6 cellular contexts compared by ENCODE assay signal in genomic region chr16:2008631-2009301, GRCh38. TPM values are rescaled to one million over a fixed set of nuclear protein-coding genes. Genes with fewer than 3 reads are reported as not detected.
DNase-seq lines count a peak whose midpoint lies in the region; ATAC-seq and TF ChIP-seq lines count a peak whose summit lies in the region.

No MANE protein-coding gene starts in this region.

- no peaks in the 10 kb centered on the region for H3K27me3 Mint-ChIP-seq in activated naive CD8-positive, alpha-beta T cell treated with anti-CD3 and anti-CD28 coated beads, Interleukin-2, amount 10 ng/mL, durations not matched to agents 7 days and 5 days

- peaks cover 0 to 14% (median 0%) of the 10 kb centered on the region in 9 donors for H3K36me3 ChIP-seq in heart right ventricle
- no peaks in the 10 kb centered on the region for H3K36me3 ChIP-seq in mucosa of rectum (ENCODE audit: control insufficient read depth in 2 of 2, insufficient read depth in 2 of 2, low read length in 2 of 2)

- H3K27me3 ChIP-seq in heart right ventricle: no peaks in the 10 kb centered on the region
- no peaks in the 10 kb centered on the region for H3K27me3 ChIP-seq in mucosa of rectum (ENCODE audit: control insufficient read depth in 2 of 2, insufficient read depth in 2 of 2, low read length in 2 of 2)

- H3K4me1 ChIP-seq in heart right ventricle (peaks cover 34 to 62% (median 51%) of the 10 kb centered on the region in 9 donors), mucosa of rectum (ENCODE audit: control insufficient read depth in 2 of 2, insufficient read depth in 2 of 2, low read length in 2 of 2) (peaks cover 37 to 40% of the 10 kb centered on the region in 2 donors)

- H3K9me3 Mint-ChIP-seq in activated naive CD8-positive, alpha-beta T cell treated with anti-CD3 and anti-CD28 coated beads, Interleukin-2, amount 10 ng/mL, durations not matched to agents 7 days and 5 days: no peaks in the 10 kb centered on the region

- no peak for TF ChIP-seq CTCF in heart right ventricle (IDR thresholded peaks at IDR 0.05)

- H3K4me3 Mint-ChIP-seq in activated naive CD8-positive, alpha-beta T cell treated with anti-CD3 and anti-CD28 coated beads, Interleukin-2, amount 10 ng/mL, durations not matched to agents 7 days and 5 days: peak overlapping the region; percentile 93

- H3K4me1 Mint-ChIP-seq in activated naive CD8-positive, alpha-beta T cell treated with anti-CD3 and anti-CD28 coated beads, Interleukin-2, amount 10 ng/mL, durations not matched to agents 7 days and 5 days: peaks cover 25% of the 10 kb centered on the region

- ATAC-seq in heart right ventricle (no peak), Right ventricle myocardium superior (ENCODE audit: poor library complexity) (no peak), GM19455 (IDR thresholded peaks at IDR 0.05; ENCODE audit: unreplicated experiment) (no peak), GM19328 (IDR thresholded peaks at IDR 0.05; ENCODE audit: unreplicated experiment) (no peak)
- ATAC-seq in activated naive CD8-positive, alpha-beta T cell treated with anti-CD3 and anti-CD28 coated beads, Interleukin-2, amount 10 ng/mL, durations not matched to agents 7 days and 5 days (ENCODE audit: low read depth): peak; percentile 12

- H3K9me3 ChIP-seq in heart right ventricle (no peaks in the 10 kb centered on the region), mucosa of rectum (ENCODE audit: control insufficient read depth in 2 of 2, low read length in 2 of 2) (no peaks in the 10 kb centered on the region)

- intact Hi-C loops in heart right ventricle (cut with DNase I): loop anchor here in 1 of 10 donors (10.0 kb wide), 1 partner anchor 136 kb away; the partner anchor contains the start of gene RAB26
- intact Hi-C loops in Right ventricle myocardium superior (cut with DNase I): no loop called here

- peak overlapping the region; percentile 93 to 95 for H3K9ac ChIP-seq in mucosa of rectum (ENCODE audit: low read depth in 1 of 2, low read length in 2 of 2)

- no peaks in the 10 kb centered on the region for H3K36me3 Mint-ChIP-seq in activated naive CD8-positive, alpha-beta T cell treated with anti-CD3 and anti-CD28 coated beads, Interleukin-2, amount 10 ng/mL, durations not matched to agents 7 days and 5 days

- 4 to 6% methylated on average over 29 of the region's 29 CpGs for WGBS in heart right ventricle, 2 donors

- H3K27ac Mint-ChIP-seq in activated naive CD8-positive, alpha-beta T cell treated with anti-CD3 and anti-CD28 coated beads, Interleukin-2, amount 10 ng/mL, durations not matched to agents 7 days and 5 days: peak overlapping the region; percentile 92

- POLR2A ChIA-PET in activated naive CD8-positive, alpha-beta T cell treated with anti-CD3 and anti-CD28 coated beads, Interleukin-2, amount 10 ng/mL, durations not matched to agents 7 days and 5 days (lab: Charles Lee): interaction anchor here (0.5 to 2.2 kb wide), 10 partner anchors 12 to 242 kb away, joined by 3 to 25 read pairs (median 6); partner anchors contain the start of genes NHERF2, NTHL1, RPS2 and TRAF7

- peak overlapping the region; percentile 69 to 99 (median 90) for H3K4me3 ChIP-seq in heart right ventricle
- H3K4me3 ChIP-seq in mucosa of rectum (ENCODE audit: low read length in 2 of 2): peak overlapping the region; percentile 81 to 84

- DNase-seq in heart right ventricle: no peak
- no peak for DNase-seq in Right ventricle myocardium superior
- peak; percentile 58 for DNase-seq in activated naive CD8-positive, alpha-beta T cell treated with anti-CD3 and anti-CD28 coated beads, Interleukin-2, amount 10 ng/mL, durations not matched to agents 7 days and 5 days

- H3K27ac ChIP-seq in heart right ventricle: peak overlapping the region; percentile 32 to 96 (median 92)
- peak overlapping the region; percentile 84 to 85 for H3K27ac ChIP-seq in mucosa of rectum (ENCODE audit: low read depth in 2 of 2, low read length in 2 of 2)

RNA-seq across cellular contexts. Expression of gene ZNF598, which starts 0.9 kb away (rescaled TPM):
- total RNA-seq in heart right ventricle (10 to 100 TPM in 9 of 10 donors, 1 to 10 TPM in 1; 9.5 to 24.7 (median 14.2) TPM), Right ventricle myocardium superior (17.2 TPM)
- 10 to 100 TPM; 12.6 to 25.3 TPM for polyA plus RNA-seq in heart right ventricle
- 10 to 100 TPM; 67.8 to 77.1 TPM for total RNA-seq in activated naive CD8-positive, alpha-beta T cell treated with anti-CD3 and anti-CD28 coated beads, Interleukin-2, amount 10 ng/mL, durations not matched to agents 7 days and 5 days

RNA-seq across cellular contexts. Expression of gene NPW, which starts 10.8 kb away (rescaled TPM):
- under 1 TPM in 1 of 10 donors, not detected in 9; 0.39 TPM for total RNA-seq in heart right ventricle
- under 1 TPM in 1 of 2 donors, not detected in 1; 0.54 TPM for polyA plus RNA-seq in heart right ventricle
- total RNA-seq in Right ventricle myocardium superior: not detected
- under 1 TPM in 1 of 2 experiments, not detected in 1; 0.42 TPM for total RNA-seq in activated naive CD8-positive, alpha-beta T cell treated with anti-CD3 and anti-CD28 coated beads, Interleukin-2, amount 10 ng/mL, durations not matched to agents 7 days and 5 days

RNA-seq across cellular contexts. Expression of gene NHERF2, which starts 17.9 kb away (rescaled TPM):
- total RNA-seq in heart right ventricle (100 to 1,000 TPM in 9 of 10 donors, 10 to 100 TPM in 1; 94.3 to 429 (median 146) TPM), Right ventricle myocardium superior (258 TPM)
- 100 to 1,000 TPM; 314 to 640 TPM for polyA plus RNA-seq in heart right ventricle
- total RNA-seq in activated naive CD8-positive, alpha-beta T cell treated with anti-CD3 and anti-CD28 coated beads, Interleukin-2, amount 10 ng/mL, durations not matched to agents 7 days and 5 days: 1 to 10 TPM; 4.2 to 4.3 TPM

RNA-seq across cellular contexts. Expression of gene SYNGR3, which starts 19.0 kb away (rescaled TPM):
- total RNA-seq in heart right ventricle (under 1 TPM in 8 of 10 donors, not detected in 2; 0.15 to 0.62 (median 0.28) TPM), Right ventricle myocardium superior (0.32 TPM)
- polyA plus RNA-seq in heart right ventricle: 1 to 10 TPM in 1 of 2 donors, under 1 TPM in 1; 0.51 to 2.5 TPM
- total RNA-seq in activated naive CD8-positive, alpha-beta T cell treated with anti-CD3 and anti-CD28 coated beads, Interleukin-2, amount 10 ng/mL, durations not matched to agents 7 days and 5 days: 1 to 10 TPM; 2.0 to 2.2 TPM

RNA-seq across cellular contexts. Expression of gene GFER, which starts 24.8 kb away (rescaled TPM):
- 10 to 100 TPM; 14.7 to 30.2 (median 24.5) TPM for total RNA-seq in heart right ventricle
- polyA plus RNA-seq in heart right ventricle: 10 to 100 TPM; 37.5 to 65.6 TPM
- 28.3 TPM for total RNA-seq in Right ventricle myocardium superior
- total RNA-seq in activated naive CD8-positive, alpha-beta T cell treated with anti-CD3 and anti-CD28 coated beads, Interleukin-2, amount 10 ng/mL, durations not matched to agents 7 days and 5 days: 10 to 100 TPM; 28.8 to 31.9 TPM

Comparison
In these comparisons a context has a peak if more than half of its experiments do, and no peak if none do; other contexts are left out.
1. RNA of gene NHERF2, which starts 17.9 kb away (total RNA-seq): 258 TPM in Right ventricle myocardium superior (single experiment) and 94.3 to 429 TPM in heart right ventricle; 4.2 to 4.3 TPM in activated naive CD8-positive, alpha-beta T cell treated with anti-CD3 and anti-CD28 coated beads, Interleukin-2, amount 10 ng/mL, durations not matched to agents 7 days and 5 days; every median in the first group is over 10 times any median in the second.